ENCODE assay signal across 23 cellular contexts in genomic region chr2:104952976-104953375, GRCh38.
A peak's percentile ranks its signal among the peaks of the same experiment; 100 is the strongest.
DNase-seq lines count a peak whose midpoint lies in the region; ATAC-seq, FAIRE-seq and TF ChIP-seq lines count a peak whose summit lies in the region.
"Had no signal": no experiment of that assay in that cellular context is flagged by ENCODE, and none has a peak within 500 bp of the region (broad histone marks: within the 10 kb centered on the region; RNA-seq: fewer than 3 reads in every experiment).

No MANE protein-coding gene starts in this region.

- DNase-seq in HCT116 (ENCODE audit: low read depth, low spot score), result no peak
- peak; percentile 8 for DNase-seq in LHCN-M2 (ENCODE audit: low read depth)
- peak; percentile 53 for DNase-seq in bronchial epithelial cell (ENCODE audit: low read depth)
- peak; percentile 47 for DNase-seq in kidney tubule cell (ENCODE audit: low spot score)
- DNase-seq in natural killer cell, result no peak
- no peak for DNase-seq in activated CD8-positive, alpha-beta memory T cell treated with anti-CD3 and anti-CD28 coated beads, Interleukin-2, amount 10 ng/mL, durations not matched to agents 7 days and 5 days
- DNase-seq: ACHN; BE2C; C1 segment of cervical spinal cord; CD4-positive, CD25-positive, alpha-beta regulatory T cell; CD8-positive, alpha-beta memory T cell; COR-L47; DMS 273 treated with DMSO at 0.1 percent for 48 hours; DMS79; GF-D8; H9; IMR-90 had no signal

- ATAC-seq in HCT116 (no peak), natural killer cell (no peak), HG02852 (IDR thresholded peaks at IDR 0.05; ENCODE audit: unreplicated experiment) (no peak)
- no peak for ATAC-seq in activated CD8-positive, alpha-beta memory T cell treated with anti-CD3 and anti-CD28 coated beads, Interleukin-2, amount 10 ng/mL, durations not matched to agents 7 days and 5 days
- ATAC-seq: K562 had no signal

- H3K27ac ChIP-seq in HCT116 (ENCODE audit: low read depth, low read length), result no peak overlapping the region
- H3K27ac ChIP-seq: HL-60 had no signal

- H3K79me2 ChIP-seq in HCT116 (ENCODE audit: insufficient read depth, low read length), result no peaks in the 10 kb centered on the region

- TF ChIP-seq CTCF in HCT116 (IDR thresholded peaks at IDR 0.05 in 2 of 3, conservative IDR thresholded peaks at IDR 0.05 in 1 of 3; ENCODE audit: borderline replicate concordance in 1 of 3, insufficient read depth in 1 of 3, low read depth in 2 of 3, low read length in 2 of 3) (no peak), bronchial epithelial cell (IDR thresholded peaks at IDR 0.05; ENCODE audit: insufficient read depth, low read length, severe bottlenecking) (no peak), natural killer cell (IDR thresholded peaks at IDR 0.05) (no peak)

- H3K9me3 ChIP-seq in HCT116 (ENCODE audit: control insufficient read depth in 1 of 2, insufficient read depth in 1 of 2, low read depth in 1 of 2, low read length in 2 of 2), result no peaks in the 10 kb centered on the region
- H3K9me3 ChIP-seq: BE2C had no signal

- H3K4me3 ChIP-seq in HCT116 (replicated peaks in 1 of 2; ENCODE audit: low read depth in 1 of 2, low read length in 2 of 2) (no peak overlapping the region), bronchial epithelial cell (ENCODE audit: low read depth, low read length) (no peak overlapping the region)
- H3K4me3 ChIP-seq: K562 had no signal

- no peak for FAIRE-seq in bronchial epithelial cell (lab: Jason Lieb, UNC)
- FAIRE-seq: A204.1, H1, HTR-8/SVneo, K562 had no signal

- H3K4me2 ChIP-seq in HCT116 (ENCODE audit: low read length), result no peak overlapping the region

- H3K36me3 Mint-ChIP-seq in natural killer cell, result no peaks in the 10 kb centered on the region
- H3K36me3 Mint-ChIP-seq in activated CD8-positive, alpha-beta memory T cell treated with anti-CD3 and anti-CD28 coated beads, Interleukin-2, amount 10 ng/mL, durations not matched to agents 7 days and 5 days, result no peaks in the 10 kb centered on the region
- H3K36me3 Mint-ChIP-seq: CD4-positive, CD25-positive, alpha-beta regulatory T cell had no signal

- no peak overlapping the region for H3K27ac Mint-ChIP-seq in natural killer cell
- no peak overlapping the region for H3K27ac Mint-ChIP-seq in activated CD8-positive, alpha-beta memory T cell treated with anti-CD3 and anti-CD28 coated beads, Interleukin-2, amount 10 ng/mL, durations not matched to agents 7 days and 5 days
- H3K27ac Mint-ChIP-seq: CD4-positive, CD25-positive, alpha-beta regulatory T cell; CD8-positive, alpha-beta memory T cell; H9 had no signal

- H3K27me3 Mint-ChIP-seq in natural killer cell (ENCODE audit: low read depth in 2 of 2), result peaks cover 21 to 44% of the 10 kb centered on the region in 2 donors
- H3K27me3 Mint-ChIP-seq in activated CD8-positive, alpha-beta memory T cell treated with anti-CD3 and anti-CD28 coated beads, Interleukin-2, amount 10 ng/mL, durations not matched to agents 7 days and 5 days, result peaks cover 8% of the 10 kb centered on the region
- H3K27me3 Mint-ChIP-seq: CD4-positive, CD25-positive, alpha-beta regulatory T cell had no signal

- CTCF ChIA-PET in HCT116 (lab: Charles Lee), result no interaction called here
- CTCF ChIA-PET in activated CD8-positive, alpha-beta memory T cell treated with anti-CD3 and anti-CD28 coated beads, Interleukin-2, amount 10 ng/mL, durations not matched to agents 7 days and 5 days (lab: Charles Lee), result no interaction called here

- no peaks in the 10 kb centered on the region for H3K4me1 Mint-ChIP-seq in natural killer cell
- no peaks in the 10 kb centered on the region for H3K4me1 Mint-ChIP-seq in activated CD8-positive, alpha-beta memory T cell treated with anti-CD3 and anti-CD28 coated beads, Interleukin-2, amount 10 ng/mL, durations not matched to agents 7 days and 5 days
- H3K4me1 Mint-ChIP-seq: CD4-positive, CD25-positive, alpha-beta regulatory T cell; CD8-positive, alpha-beta memory T cell had no signal

- no peak for TF ChIP-seq RAD21 in HCT116 (IDR thresholded peaks at IDR 0.05; ENCODE audit: low read depth)

- H2AFZ ChIP-seq in HCT116 (ENCODE audit: low read depth, low read length, poor library complexity, severe bottlenecking), result no peak overlapping the region

- POLR2A ChIA-PET in HCT116 (lab: Charles Lee), result no interaction called here

- H3K36me3 ChIP-seq in HCT116 (ENCODE audit: control insufficient read depth in 1 of 2, insufficient read depth in 2 of 2, low read length in 2 of 2) (no peaks in the 10 kb centered on the region), bronchial epithelial cell (ENCODE audit: control insufficient read depth, insufficient read depth, low read length) (no peaks in the 10 kb centered on the region)
- H3K36me3 ChIP-seq: BE2C had no signal

- TF ChIP-seq POLR2A in HCT116 (IDR thresholded peaks at IDR 0.05; ENCODE audit: borderline replicate concordance, extremely low read depth, insufficient read depth, insufficient read length), result no peak

- H3K4me1 ChIP-seq in HCT116 (ENCODE audit: control insufficient read depth in 1 of 2, insufficient read depth in 2 of 2, low read length in 2 of 2), result no peaks in the 10 kb centered on the region
- H3K4me1 ChIP-seq: BE2C had no signal

- H3K4me3 Mint-ChIP-seq in natural killer cell, result no peak overlapping the region
- no peak overlapping the region for H3K4me3 Mint-ChIP-seq in activated CD8-positive, alpha-beta memory T cell treated with anti-CD3 and anti-CD28 coated beads, Interleukin-2, amount 10 ng/mL, durations not matched to agents 7 days and 5 days
- H3K4me3 Mint-ChIP-seq: CD4-positive, CD25-positive, alpha-beta regulatory T cell; CD8-positive, alpha-beta memory T cell; H9 had no signal

- intact Hi-C loops in HCT116 (cut with micrococcal nuclease), result no loop called here
- intact Hi-C loops in natural killer cell (cut with micrococcal nuclease), result no loop called here

- no peak overlapping the region for H3K9ac ChIP-seq in HCT116 (ENCODE audit: low read length)

- no peaks in the 10 kb centered on the region for H3K9me2 ChIP-seq in HCT116 (ENCODE audit: insufficient read depth)

- RAD21 ChIA-PET in HCT116 (lab: Charles Lee; ENCODE audit: low non-redundant PET in 1 of 2, low total read pairs in 2 of 2, uncharacterized antibody in 2 of 2, unreplicated experiment in 2 of 2), result no interaction called here

- H4K20me1 ChIP-seq in HCT116 (ENCODE audit: insufficient read depth), result no peaks in the 10 kb centered on the region

- peaks cover 10% of the 10 kb centered on the region for H3K27me3 ChIP-seq in HCT116 (ENCODE audit: insufficient read depth, low read length)
- H3K27me3 ChIP-seq in bronchial epithelial cell (ENCODE audit: control insufficient read depth, insufficient read depth, low read length), result no peaks in the 10 kb centered on the region
- H3K27me3 ChIP-seq: BE2C had no signal

- H3K9me3 Mint-ChIP-seq in natural killer cell, result no peaks in the 10 kb centered on the region
- H3K9me3 Mint-ChIP-seq in activated CD8-positive, alpha-beta memory T cell treated with anti-CD3 and anti-CD28 coated beads, Interleukin-2, amount 10 ng/mL, durations not matched to agents 7 days and 5 days (ENCODE audit: low read depth), result no peaks in the 10 kb centered on the region

- BruUV-seq in HCT116 (replicated peaks; lab: Mats Ljungman, UMichigan), result no TSS peak

TF ChIP-seq in HCT116, 20 proteins besides CTCF, POLR2A, EP300 and RAD21:
- no peak for TF ChIP-seq YY1 (IDR thresholded peaks at IDR 0.05; ENCODE audit: extremely low read depth, insufficient replicate concordance, low read depth, low read length)
- no peak for TF ChIP-seq MAX (IDR thresholded peaks at IDR 0.05)
- TF ChIP-seq ZBTB33 (IDR thresholded peaks at IDR 0.05; ENCODE audit: extremely low read depth, insufficient replicate concordance, low read length), result no peak
- no peak for TF ChIP-seq CEBPB (IDR thresholded peaks at IDR 0.05; ENCODE audit: low read depth)
- no peak for TF ChIP-seq ATF3 (IDR thresholded peaks at IDR 0.05)
- no peak for TF ChIP-seq SIN3A (IDR thresholded peaks at IDR 0.05; ENCODE audit: low read depth)
- TF ChIP-seq JUND (IDR thresholded peaks at IDR 0.05), result 0 out of 2 replicates have a peak, but pooled peaks have one; percentile 13
- TF ChIP-seq FOSL1 (IDR thresholded peaks at IDR 0.05; ENCODE audit: low read depth), result peak; percentile 51
- TF ChIP-seq ZNF274 (IDR thresholded peaks at IDR 0.05; ENCODE audit: low read depth, low read length), result no peak
- no peak for TF ChIP-seq CBX3 (IDR thresholded peaks at IDR 0.05; ENCODE audit: low read depth)
- TF ChIP-seq ZFX (IDR thresholded peaks at IDR 0.05), result no peak
TF ChIP-seq in HCT116: peak in this region for 2.

Comparison
In these comparisons a context has a peak if more than half of its experiments do, and no peak if none do; other contexts are left out.
1. DNase-seq: peak in LHCN-M2 (single experiment), bronchial epithelial cell (single experiment) and kidney tubule cell (single experiment); none in HCT116 (single experiment), natural killer cell (single experiment) and activated CD8-positive, alpha-beta memory T cell treated with anti-CD3 and anti-CD28 coated beads, Interleukin-2, amount 10 ng/mL, durations not matched to agents 7 days and 5 days (single experiment).